8 cellular contexts compared by ENCODE assay signal in genomic region chr22:35627267-35628041, GRCh38.
DNase-seq lines count a peak whose midpoint lies in the region; ATAC-seq and TF ChIP-seq lines count a peak whose summit lies in the region.

No MANE protein-coding gene starts in this region.

- peak overlapping the region; percentile 96 for H3K27ac ChIP-seq in ACC112 (ENCODE audit: low read depth, low read length)

- peak overlapping the region; percentile 79 for H3K4me3 ChIP-seq in ACC112 (ENCODE audit: low read depth, low read length)

- no peaks in the 10 kb centered on the region for H3K27me3 ChIP-seq in ACC112 (ENCODE audit: insufficient read depth, low read length)

- H3K36me3 ChIP-seq in ACC112 (ENCODE audit: insufficient read depth, low read length) = no peaks in the 10 kb centered on the region

- no peaks in the 10 kb centered on the region for H3K79me2 ChIP-seq in ACC112 (ENCODE audit: control insufficient read depth, insufficient read depth, low read length, unreplicated experiment)

- peaks cover 15% of the 10 kb centered on the region for H3K4me1 ChIP-seq in ACC112 (ENCODE audit: control insufficient read depth, insufficient read depth, low read length, unreplicated experiment)

- peak; percentile 75 for DNase-seq in GM13977 (ENCODE audit: low spot score)
- peak; percentile 80 to 86 for DNase-seq in NCI-H524 (lab: John Stamatoyannopoulos, UW)
- DNase-seq in activated CD8-positive, alpha-beta memory T cell treated with anti-CD3 and anti-CD28 coated beads, Interleukin-2, amount 50 U/mL, for 48 hours = peak; percentile 78
- DNase-seq in epidermal melanocyte (ENCODE audit: insufficient read length, low spot score) = peak; percentile 59
- peak; percentile 44 for DNase-seq in midbrain (lab: John Stamatoyannopoulos, UW)
- peak; percentile 75 for DNase-seq in stimulated activated CD8-positive, alpha-beta memory T cell treated with anti-CD3 and anti-CD28 coated beads, Interleukin-4, amount 100 ng/mL, for 48 hours

- in situ Hi-C loops in GM13977 (cut with MboI; ENCODE audit: low pct_unique_long_range_greater_than_20kb, low sequenced_read_pairs, unreplicated experiment) = no loop called here

- ATAC-seq in GM19023 (IDR thresholded peaks at IDR 0.05; ENCODE audit: unreplicated experiment) = no peak

- H2AFZ ChIP-seq in ACC112 (ENCODE audit: low read length, unreplicated experiment) = peak overlapping the region; percentile 91

- peak; percentile 76 for TF ChIP-seq CTCF in GM13977 (IDR thresholded peaks at IDR 0.05; ENCODE audit: extremely low read depth, insufficient read depth, missing control alignments)
